ENCODE assay signal across 16 cellular contexts in genomic region chr19:51002101-51002532, GRCh38. TPM values are rescaled to one million over a fixed set of nuclear protein-coding genes. Genes with fewer than 3 reads are reported as not detected.
A peak's percentile ranks its signal among the peaks of the same experiment; 100 is the strongest.
DNase-seq lines count a peak whose midpoint lies in the region; ATAC-seq and TF ChIP-seq lines count a peak whose summit lies in the region.
"Had no signal": no experiment of that assay in that cellular context is flagged by ENCODE, and none has a peak within 500 bp of the region (broad histone marks: within the 10 kb centered on the region; RNA-seq: fewer than 3 reads in every experiment).

No MANE protein-coding gene starts in this region.

- H3K4me1 ChIP-seq in HUES48 (ENCODE audit: control insufficient read depth, insufficient read depth, low read length), result peaks cover 9% of the 10 kb centered on the region; the same call in 1 of the 2 replicates
- H3K4me1 ChIP-seq in esophagus squamous epithelium, result peaks cover 4 to 30% (median 13%) of the 10 kb centered on the region in 3 donors
- peaks cover 12 to 13% of the 10 kb centered on the region in 2 experiments for H3K4me1 ChIP-seq in trophoblast cell (ENCODE audit: control insufficient read depth in 1 of 2, insufficient read depth in 2 of 2, low read length in 2 of 2)

- no peak overlapping the region for H3K18ac ChIP-seq in trophoblast cell (ENCODE audit: low read length)

- H3K4me2 ChIP-seq in trophoblast cell (ENCODE audit: low read length), result peak overlapping the region; percentile 13
- H3K4me2 ChIP-seq: SK-N-SH had no signal

- ATAC-seq in HG03457 (IDR thresholded peaks at IDR 0.05; ENCODE audit: unreplicated experiment), result no peak

- no peak overlapping the region for H2AK5ac ChIP-seq in trophoblast cell (ENCODE audit: low read length)

- H3K14ac ChIP-seq in trophoblast cell (ENCODE audit: low read length), result peak overlapping the region; percentile 4

- no peak overlapping the region for H3K9ac ChIP-seq in HUES48 (ENCODE audit: low read depth, low read length)
- H3K9ac ChIP-seq in trophoblast cell (ENCODE audit: low read length), result no peak overlapping the region
- H3K9ac ChIP-seq: SK-N-SH had no signal

- WGBS in esophagus squamous epithelium, 2 donors, result 32 to 41% methylated on average over 12 of the region's 12 CpGs
- no CpG with 5 or more reads among the region's 12 CpGs for WGBS in trophoblast cell (ENCODE audit: extremely low coverage, insufficient coverage, insufficient read length)

- TF ChIP-seq POLR2A in esophagus squamous epithelium (IDR thresholded peaks at IDR 0.05), result no peak

- no peak overlapping the region for H4K12ac ChIP-seq in trophoblast cell (ENCODE audit: low read depth, low read length)

- intact Hi-C loops in esophagus squamous epithelium (cut with DNase I), result no loop called here

- no peaks in the 10 kb centered on the region for H3K9me3 ChIP-seq in HUES48 (ENCODE audit: control insufficient read depth, insufficient read depth, low read length)
- no peaks in the 10 kb centered on the region for H3K9me3 ChIP-seq in esophagus squamous epithelium
- no peaks in the 10 kb centered on the region for H3K9me3 ChIP-seq in trophoblast cell (ENCODE audit: insufficient read depth, low read depth, low read length)
- H3K9me3 ChIP-seq: SK-N-SH had no signal

- peak overlapping the region; percentile 13 for H4K8ac ChIP-seq in trophoblast cell (ENCODE audit: low read depth, low read length)

- H3K23ac ChIP-seq in trophoblast cell (ENCODE audit: low read length), result no peak overlapping the region

- H3K4ac ChIP-seq in trophoblast cell (ENCODE audit: low read depth, low read length), result no peak overlapping the region

- no peak overlapping the region for H2BK5ac ChIP-seq in trophoblast cell (ENCODE audit: low read depth, low read length, poor library complexity)

- H3K4me3 ChIP-seq in HUES48 (ENCODE audit: low read depth, low read length) (peak overlapping the region; percentile 52), esophagus squamous epithelium (peak overlapping the region; percentile 19 to 49 (median 38)), trophoblast cell (ENCODE audit: low read depth, low read length) (no peak overlapping the region)

- H2BK120ac ChIP-seq in trophoblast cell (ENCODE audit: insufficient read depth, low read length, poor library complexity), result no peak overlapping the region

- H3K36me3 ChIP-seq in HUES48 (ENCODE audit: control insufficient read depth, insufficient read depth, low read length) (no peaks in the 10 kb centered on the region), esophagus squamous epithelium (no peaks in the 10 kb centered on the region), trophoblast cell (ENCODE audit: control insufficient read depth in 1 of 2, insufficient read depth in 2 of 2, low read length in 2 of 2) (no peaks in the 10 kb centered on the region)

- no peak for TF ChIP-seq CTCF in esophagus squamous epithelium (IDR thresholded peaks at IDR 0.05)

- H3K27me3 ChIP-seq in HUES48 (ENCODE audit: control insufficient read depth, insufficient read depth, low read length) (no peaks in the 10 kb centered on the region), esophagus squamous epithelium (peaks cover 0 to 65% (median 0%) of the 10 kb centered on the region in 4 donors), trophoblast cell (ENCODE audit: insufficient read depth, low read length) (no peaks in the 10 kb centered on the region)

- H2AFZ ChIP-seq in trophoblast cell (ENCODE audit: insufficient read depth, low read length, poor library complexity), result no peak overlapping the region

- DNase-seq in esophagus squamous epithelium (lab: John Stamatoyannopoulos, UW) (no peak), trophoblast cell (no peak), dedifferentiated amniotic fluid mesenchymal stem cell (ENCODE audit: extremely low spot score) (no peak), NCI-H2196 (lab: John Stamatoyannopoulos, UW; ENCODE audit: unreplicated experiment) (no peak)
- DNase-seq: activated T-cell treated with anti-CD3 and anti-CD28 coated beads, Interleukin-2, amount 50 U/mL, for 4 hours; foreskin melanocyte; GF-D8; GOT3; IMR-90 had no signal

- no peak overlapping the region for H4K91ac ChIP-seq in trophoblast cell (ENCODE audit: low read depth, low read length)

- no peaks in the 10 kb centered on the region for H3K79me2 ChIP-seq in trophoblast cell (ENCODE audit: control insufficient read depth, insufficient read depth, low read length, poor library complexity)

- no peak overlapping the region for H2BK12ac ChIP-seq in trophoblast cell (ENCODE audit: low read length)

- H3K27ac ChIP-seq in HUES48 (ENCODE audit: low read depth, low read length), result no peak overlapping the region
- peak overlapping the region; percentile 28 to 90 (median 78) for H3K27ac ChIP-seq in esophagus squamous epithelium
- no peak overlapping the region for H3K27ac ChIP-seq in trophoblast cell (ENCODE audit: low read depth, low read length)

- H3K79me1 ChIP-seq in trophoblast cell (ENCODE audit: low read length), result no peaks in the 10 kb centered on the region

RNA-seq across cellular contexts. Expression of gene KLK8, which starts 0.7 kb away (rescaled TPM):
- total RNA-seq in esophagus squamous epithelium, result 100 to 1,000 TPM in 3 of 4 donors, 10 to 100 TPM in 1; 32.8 to 235 (median 191) TPM
- 1.6 TPM in 2 replicates for polyA plus RNA-seq in trophoblast cell (2013)
- total RNA-seq: activated T-cell treated with anti-CD3 and anti-CD28 coated beads, Interleukin-2, amount 50 U/mL, for 4 hours; IMR-90; lung microvascular endothelial cell; subcutaneous adipose tissue had no signal
- polyA plus RNA-seq: IMR-90, neural cell, SK-N-SH had no signal

RNA-seq across cellular contexts. Expression of gene KLK10, which starts 17.4 kb away (rescaled TPM):
- total RNA-seq in esophagus squamous epithelium, result 100 to 1,000 TPM in 3 of 4 donors, 10 to 100 TPM in 1; 73.4 to 816 (median 310) TPM
- polyA plus RNA-seq in trophoblast cell (2013), result 0.79 and 0.94 TPM in 2 replicates
- total RNA-seq: activated T-cell treated with anti-CD3 and anti-CD28 coated beads, Interleukin-2, amount 50 U/mL, for 4 hours; IMR-90; lung microvascular endothelial cell had no signal
- polyA plus RNA-seq: IMR-90, SK-N-SH had no signal

RNA-seq across cellular contexts. Expression of gene KLK7, which starts 18.4 kb away (rescaled TPM):
- 100 to 1,000 TPM in 3 of 4 donors, 1 to 10 TPM in 1; 9.5 to 309 (median 198) TPM for total RNA-seq in esophagus squamous epithelium
- polyA plus RNA-seq in trophoblast cell (2013), result 0.21 and 0.26 TPM in 2 replicates
- total RNA-seq: activated T-cell treated with anti-CD3 and anti-CD28 coated beads, Interleukin-2, amount 50 U/mL, for 4 hours; IMR-90; lung microvascular endothelial cell had no signal
- polyA plus RNA-seq: IMR-90, neural cell, SK-N-SH had no signal

RNA-seq across cellular contexts. Expression of gene KLK11, which starts 24.3 kb away (rescaled TPM):
- total RNA-seq in esophagus squamous epithelium, result 100 to 1,000 TPM; 171 to 460 (median 244) TPM
- not detected in 2 replicates for polyA plus RNA-seq in trophoblast cell (2013)
- total RNA-seq: IMR-90, lung microvascular endothelial cell, subcutaneous adipose tissue had no signal
- polyA plus RNA-seq: IMR-90, neural cell, SK-N-SH had no signal

RNA-seq across cellular contexts. Expression of gene KLK12, which starts 32.7 kb away (rescaled TPM):
- total RNA-seq in esophagus squamous epithelium, result 100 to 1,000 TPM in 2 of 4 donors, 10 to 100 TPM in 2; 16.2 to 231 (median 115) TPM
- not detected in 2 replicates for polyA plus RNA-seq in trophoblast cell (2013)
- total RNA-seq: activated T-cell treated with anti-CD3 and anti-CD28 coated beads, Interleukin-2, amount 50 U/mL, for 4 hours; bronchial epithelial cell; IMR-90; lung microvascular endothelial cell; subcutaneous adipose tissue had no signal
- polyA plus RNA-seq: IMR-90, neural cell, SK-N-SH had no signal

Comparison
In these comparisons a context has a peak if more than half of its experiments do, and no peak if none do; other contexts are left out.
1. H3K27ac ChIP-seq: peak in esophagus squamous epithelium (4 of 4); none in HUES48 (single experiment) and trophoblast cell (single experiment).